In genomic region chr2:75640621-75641121, GRCh38 we compare ENCODE assay signal across 8 cellular contexts. TPM values are rescaled to one million over a fixed set of nuclear protein-coding genes. Genes with fewer than 3 reads are reported as not detected.
DNase-seq lines count a peak whose midpoint lies in the region; ATAC-seq, FAIRE-seq and TF ChIP-seq lines count a peak whose summit lies in the region.

No MANE protein-coding gene starts in this region.

- peaks cover 3% of the 10 kb centered on the region for H3K9me3 Mint-ChIP-seq in activated naive CD8-positive, alpha-beta T cell treated with anti-CD3 and anti-CD28 coated beads for 36 hours

- H3K36me3 Mint-ChIP-seq in activated naive CD8-positive, alpha-beta T cell treated with anti-CD3 and anti-CD28 coated beads for 36 hours: no peaks in the 10 kb centered on the region

- ATAC-seq in GM21526 (IDR thresholded peaks at IDR 0.05; ENCODE audit: low FRiP score, unreplicated experiment) (peak; percentile 97), heart right ventricle (peak; percentile 92 to 97 (median 96))

- H3K27ac ChIP-seq in heart right ventricle: peak overlapping the region in 5 of 10 donors; percentile 28 to 65 (median 36)

- intact Hi-C loops in heart right ventricle (cut with DNase I): loop anchor here in 6 of 10 donors (1.0 to 10.0 kb wide), 4 partner anchors 36 to 74 kb away; partner anchors contain the start of gene GCFC2 (in 1 of the 6)

- H3K27ac Mint-ChIP-seq in activated naive CD8-positive, alpha-beta T cell treated with anti-CD3 and anti-CD28 coated beads for 36 hours: no peak overlapping the region

- no peak for FAIRE-seq in HTR-8/SVneo (lab: Jason Lieb, UNC)

- peaks cover 0 to 19% (median 14%) of the 10 kb centered on the region in 9 donors for H3K4me1 ChIP-seq in heart right ventricle

- H3K4me3 Mint-ChIP-seq in activated naive CD8-positive, alpha-beta T cell treated with anti-CD3 and anti-CD28 coated beads for 36 hours: no peak overlapping the region

- WGBS in heart right ventricle, 2 donors: 0% methylated on average over 3 of the region's 3 CpGs

- no peaks in the 10 kb centered on the region for H3K36me3 ChIP-seq in heart right ventricle

- peaks cover 0 to 5% (median 0%) of the 10 kb centered on the region in 7 donors for H3K27me3 ChIP-seq in heart right ventricle

- H3K27me3 Mint-ChIP-seq in activated naive CD8-positive, alpha-beta T cell treated with anti-CD3 and anti-CD28 coated beads for 36 hours: peaks cover 22% of the 10 kb centered on the region

- H3K4me1 Mint-ChIP-seq in activated naive CD8-positive, alpha-beta T cell treated with anti-CD3 and anti-CD28 coated beads for 36 hours: peaks cover 6% of the 10 kb centered on the region

- TF ChIP-seq CTCF in heart right ventricle (IDR thresholded peaks at IDR 0.05): peak; percentile 85 to 100 (median 98)

- no peaks in the 10 kb centered on the region for H3K9me3 ChIP-seq in heart right ventricle

- no peak overlapping the region for H3K4me3 ChIP-seq in heart right ventricle

- peak; percentile 50 for DNase-seq in GM04504 (ENCODE audit: low read depth)
- DNase-seq in HTR-8/SVneo (ENCODE audit: insufficient read length, low spot score): peak; percentile 67
- peak; percentile 87 for DNase-seq in SK-MEL-5 (ENCODE audit: low read depth, low spot score)
- peak; percentile 53 for DNase-seq in activated naive CD8-positive, alpha-beta T cell treated with anti-CD3 and anti-CD28 coated beads for 36 hours
- DNase-seq in heart right ventricle: peak; percentile 63 to 68
- peak; percentile 64 for DNase-seq in retina
- DNase-seq in GOT3 (lab: John Stamatoyannopoulos, UW): no peak

- in situ Hi-C loops in SK-MEL-5 (cut with HindIII; ENCODE audit: low pct_unique_long_range_greater_than_20kb, low sequenced_read_pairs): no loop called here

RNA-seq across cellular contexts. Expression of gene MRPL19, which starts 5.9 kb away (rescaled TPM):
- 106 and 107 TPM in 2 replicates for total RNA-seq in SK-MEL-5 (2014; rRNA removed; shearing (Covaris generic))
- polyA plus RNA-seq in SK-MEL-5 (2015; cell fraction: cytosol; rRNA removed): 54.7 and 72.2 TPM in 2 replicates
- polyA plus RNA-seq in SK-MEL-5 (2015; cell fraction: nucleus; rRNA removed): 13.4 and 18.3 TPM in 2 replicates
- 10 to 100 TPM; 77.6 to 81.2 TPM for total RNA-seq in activated naive CD8-positive, alpha-beta T cell treated with anti-CD3 and anti-CD28 coated beads for 36 hours
- 10 to 100 TPM; 43.0 to 70.7 (median 64.1) TPM for total RNA-seq in heart right ventricle
- 10 to 100 TPM; 12.2 to 21.9 TPM for polyA plus RNA-seq in heart right ventricle
